In genomic region chr17:76379646-76380376, GRCh38 we compare ENCODE assay signal across 20 cellular contexts. TPM values are rescaled to one million over a fixed set of nuclear protein-coding genes. Genes with fewer than 3 reads are reported as not detected.
A peak's percentile ranks its signal among the peaks of the same experiment; 100 is the strongest.
DNase-seq lines count a peak whose midpoint lies in the region; ATAC-seq and TF ChIP-seq lines count a peak whose summit lies in the region.
"Had no signal": no experiment of that assay in that cellular context is flagged by ENCODE, and none has a peak within 500 bp of the region (broad histone marks: within the 10 kb centered on the region; RNA-seq: fewer than 3 reads in every experiment).

No MANE protein-coding gene starts in this region.

- H3K9me3 ChIP-seq in psoas muscle: no peaks in the 10 kb centered on the region
- H3K9me3 ChIP-seq: Peyer's patch had no signal

- no peaks in the 10 kb centered on the region for H3K36me3 ChIP-seq in psoas muscle (ENCODE audit: insufficient read depth in 1 of 2, low read depth in 1 of 2)
- H3K36me3 ChIP-seq: Peyer's patch had no signal

- no peak for TF ChIP-seq CTCF in epithelial cell of esophagus (IDR thresholded peaks at IDR 0.05; ENCODE audit: insufficient read depth, low read depth, low read length, missing control alignments)
- TF ChIP-seq CTCF in type B pancreatic cell (conservative IDR thresholded peaks at IDR 0.05): no peak
- no peak for TF ChIP-seq CTCF in psoas muscle (IDR thresholded peaks at IDR 0.05)

- ATAC-seq in Right ventricle myocardium inferior: no peak
- no peak for ATAC-seq in Right ventricle myocardium superior (ENCODE audit: poor library complexity)
- no peak for ATAC-seq in GM19395 (IDR thresholded peaks at IDR 0.05; ENCODE audit: unreplicated experiment)
- ATAC-seq in psoas muscle: no peak
- ATAC-seq: T-cell had no signal

- WGBS in psoas muscle, 3 donors: 68 to 85% (median 69%) methylated on average over 20 to 21 of the region's 21 CpGs

- H3K27ac Mint-ChIP-seq in type B pancreatic cell: peak overlapping the region; percentile 62
- H3K27ac Mint-ChIP-seq: T-cell had no signal

- peaks cover 4% of the 10 kb centered on the region for H3K36me3 Mint-ChIP-seq in type B pancreatic cell
- H3K36me3 Mint-ChIP-seq: T-cell had no signal

- peaks cover 3% of the 10 kb centered on the region for H3K4me1 ChIP-seq in psoas muscle

- no peak overlapping the region for H3K27ac ChIP-seq in psoas muscle
- H3K27ac ChIP-seq: C4-2B, Peyer's patch, SK-N-MC had no signal

- no peaks in the 10 kb centered on the region for H3K27me3 ChIP-seq in psoas muscle (ENCODE audit: insufficient read depth in 3 of 3, low read length in 2 of 3)
- H3K27me3 ChIP-seq: Peyer's patch had no signal

- intact Hi-C loops in Right ventricle myocardium inferior (cut with DNase I) (no loop called here), Right ventricle myocardium superior (cut with DNase I) (no loop called here), psoas muscle (cut with DNase I) (no loop called here)

- DNase-seq in Right ventricle myocardium inferior (ENCODE audit: missing footprints): peak; percentile 5
- no peak for DNase-seq in Right ventricle myocardium superior
- DNase-seq in MV-4-11 (lab: John Stamatoyannopoulos, UW): peak; percentile 6
- DNase-seq in epithelial cell of esophagus (ENCODE audit: low read depth): peak; percentile 1
- no peak for DNase-seq in type B pancreatic cell (ENCODE audit: extremely low spot score, unreplicated experiment)
- no peak for DNase-seq in psoas muscle
- no peak for DNase-seq in iPS-NIHi7 (ENCODE audit: extremely low spot score)
- DNase-seq: EL, KBM-7, NCI-H1105, NCI-H2029 treated with DMSO at 0.1 percent for 48 hours, NCI-H345, NCI-H524, NCI-H82, Peyer's patch, SHP77, T-cell had no signal

- peaks cover 24% of the 10 kb centered on the region for H3K4me1 Mint-ChIP-seq in type B pancreatic cell (ENCODE audit: unreplicated experiment)

- peaks cover 8% of the 10 kb centered on the region for H3K9me3 Mint-ChIP-seq in type B pancreatic cell
- H3K9me3 Mint-ChIP-seq: T-cell had no signal

- no peak overlapping the region for H3K4me3 Mint-ChIP-seq in type B pancreatic cell
- H3K4me3 Mint-ChIP-seq: T-cell had no signal

- peaks cover 10% of the 10 kb centered on the region for H3K27me3 Mint-ChIP-seq in type B pancreatic cell

- H3K4me3 ChIP-seq in epithelial cell of esophagus (ENCODE audit: low read length) (no peak overlapping the region), psoas muscle (no peak overlapping the region)
- H3K4me3 ChIP-seq: Peyer's patch, SK-N-MC had no signal

RNA-seq across cellular contexts. Expression of gene SPHK1, which starts 4.6 kb away (rescaled TPM):
- total RNA-seq in Right ventricle myocardium inferior (2.7 TPM), Right ventricle myocardium superior (2.0 TPM), type B pancreatic cell (ENCODE audit: low replicate concordance) (4.3 and 26.8 TPM in 2 replicates), psoas muscle (1 to 10 TPM in 3 of 4 donors, under 1 TPM in 1; 0.90 to 5.3 (median 2.6) TPM)
- polyA plus RNA-seq in psoas muscle: 10 to 100 TPM in 1 of 3 donors, 1 to 10 TPM in 2; 1.3 to 21.3 (median 3.1) TPM

RNA-seq across cellular contexts. Expression of gene PRPSAP1, which starts 26.1 kb away (rescaled TPM):
- 35.9 TPM for total RNA-seq in Right ventricle myocardium inferior
- total RNA-seq in Right ventricle myocardium superior: 31.9 TPM
- total RNA-seq in type B pancreatic cell (ENCODE audit: low replicate concordance): 45.3 and 82.0 TPM in 2 replicates
- total RNA-seq in psoas muscle: 10 to 100 TPM; 14.8 to 20.0 (median 18.1) TPM
- polyA plus RNA-seq in psoas muscle: 10 to 100 TPM in 2 of 3 donors, 1 to 10 TPM in 1; 9.5 to 24.7 (median 12.3) TPM

Comparison
In these comparisons a context has a peak if more than half of its experiments do, and no peak if none do; other contexts are left out.
1. DNase-seq: peak in Right ventricle myocardium inferior (single experiment), MV-4-11 (single experiment) and epithelial cell of esophagus (single experiment); none in Right ventricle myocardium superior (single experiment), type B pancreatic cell (single experiment), psoas muscle (0 of 2) and iPS-NIHi7 (single experiment).